In the genomic region with DNA sequence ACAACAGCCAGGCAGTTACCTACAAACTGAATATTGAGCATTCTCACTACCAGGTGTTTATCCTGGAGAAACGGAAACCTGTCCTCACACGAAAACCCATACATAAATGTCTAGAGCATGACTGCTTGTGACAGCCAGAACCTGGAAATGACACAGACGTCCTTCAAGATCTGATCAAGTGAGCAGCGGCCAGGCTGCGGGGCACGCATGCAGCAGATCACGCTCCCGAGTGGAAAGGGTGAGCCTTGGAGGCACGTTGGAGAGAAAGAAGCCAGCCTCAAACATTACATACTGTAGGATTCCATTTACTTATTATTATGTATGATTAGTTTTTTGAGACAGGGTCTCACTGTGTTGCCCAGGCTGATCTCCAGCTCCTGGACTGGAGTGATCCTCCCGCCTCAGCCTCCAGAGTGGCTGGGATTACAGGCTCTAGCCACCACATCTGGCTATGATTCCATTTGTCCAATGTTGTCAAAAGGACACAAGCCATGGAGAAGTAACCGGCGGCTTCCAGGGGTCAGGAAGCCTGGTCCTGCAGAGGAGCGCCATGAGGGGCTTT, we compare ENCODE assay signal across 4 cellular contexts.
TF ChIP-seq lines count a peak whose summit lies in the region.

No MANE protein-coding gene starts in this region.

TF ChIP-seq in SK-N-SH, 30 proteins besides CTCF, POLR2A, EP300 and RAD21:
- TF ChIP-seq NRF1 (IDR thresholded peaks at IDR 0.05; ENCODE audit: low read depth, low read length) (no peak), GATA2 (CRISPR knock-in tag; IDR thresholded peaks at IDR 0.05) (peak; percentile 17; the same call in 1 of the 2 replicates)
TF ChIP-seq in SK-N-SH: peak in this region for 1.

TF ChIP-seq in SK-N-SH treated with all-trans-retinoic acid at 6 μM for 48 hours, 23 proteins besides CTCF, POLR2A, EP300 and RAD21 (continues in another document):
- no peak for TF ChIP-seq ZNF8 (CRISPR knock-in tag; IDR thresholded peaks at IDR 0.05)
- no peak for TF ChIP-seq ESRRG (CRISPR knock-in tag; IDR thresholded peaks at IDR 0.05)
- no peak for TF ChIP-seq CSRNP3 (CRISPR knock-in tag; IDR thresholded peaks at IDR 0.05)
- TF ChIP-seq ZNF70 (CRISPR knock-in tag; IDR thresholded peaks at IDR 0.05) = no peak
- TF ChIP-seq, protein P1, sequence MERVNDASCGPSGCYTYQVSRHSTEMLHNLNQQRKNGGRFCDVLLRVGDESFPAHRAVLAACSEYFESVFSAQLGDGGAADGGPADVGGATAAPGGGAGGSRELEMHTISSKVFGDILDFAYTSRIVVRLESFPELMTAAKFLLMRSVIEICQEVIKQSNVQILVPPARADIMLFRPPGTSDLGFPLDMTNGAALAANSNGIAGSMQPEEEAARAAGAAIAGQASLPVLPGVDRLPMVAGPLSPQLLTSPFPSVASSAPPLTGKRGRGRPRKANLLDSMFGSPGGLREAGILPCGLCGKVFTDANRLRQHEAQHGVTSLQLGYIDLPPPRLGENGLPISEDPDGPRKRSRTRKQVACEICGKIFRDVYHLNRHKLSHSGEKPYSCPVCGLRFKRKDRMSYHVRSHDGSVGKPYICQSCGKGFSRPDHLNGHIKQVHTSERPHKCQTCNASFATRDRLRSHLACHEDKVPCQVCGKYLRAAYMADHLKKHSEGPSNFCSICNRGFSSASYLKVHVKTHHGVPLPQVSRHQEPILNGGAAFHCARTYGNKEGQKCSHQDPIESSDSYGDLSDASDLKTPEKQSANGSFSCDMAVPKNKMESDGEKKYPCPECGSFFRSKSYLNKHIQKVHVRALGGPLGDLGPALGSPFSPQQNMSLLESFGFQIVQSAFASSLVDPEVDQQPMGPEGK (CRISPR knock-in tag; IDR thresholded peaks at IDR 0.05; ENCODE audit: borderline replicate concordance) = no peak
- no peak for TF ChIP-seq ISL1 (CRISPR knock-in tag; IDR thresholded peaks at IDR 0.05)
- TF ChIP-seq, protein P2, sequence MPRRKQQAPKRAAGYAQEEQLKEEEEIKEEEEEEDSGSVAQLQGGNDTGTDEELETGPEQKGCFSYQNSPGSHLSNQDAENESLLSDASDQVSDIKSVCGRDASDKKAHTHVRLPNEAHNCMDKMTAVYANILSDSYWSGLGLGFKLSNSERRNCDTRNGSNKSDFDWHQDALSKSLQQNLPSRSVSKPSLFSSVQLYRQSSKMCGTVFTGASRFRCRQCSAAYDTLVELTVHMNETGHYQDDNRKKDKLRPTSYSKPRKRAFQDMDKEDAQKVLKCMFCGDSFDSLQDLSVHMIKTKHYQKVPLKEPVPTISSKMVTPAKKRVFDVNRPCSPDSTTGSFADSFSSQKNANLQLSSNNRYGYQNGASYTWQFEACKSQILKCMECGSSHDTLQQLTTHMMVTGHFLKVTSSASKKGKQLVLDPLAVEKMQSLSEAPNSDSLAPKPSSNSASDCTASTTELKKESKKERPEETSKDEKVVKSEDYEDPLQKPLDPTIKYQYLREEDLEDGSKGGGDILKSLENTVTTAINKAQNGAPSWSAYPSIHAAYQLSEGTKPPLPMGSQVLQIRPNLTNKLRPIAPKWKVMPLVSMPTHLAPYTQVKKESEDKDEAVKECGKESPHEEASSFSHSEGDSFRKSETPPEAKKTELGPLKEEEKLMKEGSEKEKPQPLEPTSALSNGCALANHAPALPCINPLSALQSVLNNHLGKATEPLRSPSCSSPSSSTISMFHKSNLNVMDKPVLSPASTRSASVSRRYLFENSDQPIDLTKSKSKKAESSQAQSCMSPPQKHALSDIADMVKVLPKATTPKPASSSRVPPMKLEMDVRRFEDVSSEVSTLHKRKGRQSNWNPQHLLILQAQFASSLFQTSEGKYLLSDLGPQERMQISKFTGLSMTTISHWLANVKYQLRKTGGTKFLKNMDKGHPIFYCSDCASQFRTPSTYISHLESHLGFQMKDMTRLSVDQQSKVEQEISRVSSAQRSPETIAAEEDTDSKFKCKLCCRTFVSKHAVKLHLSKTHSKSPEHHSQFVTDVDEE (CRISPR knock-in tag; IDR thresholded peaks at IDR 0.05) = no peak
- TF ChIP-seq OSR1 (CRISPR knock-in tag; IDR thresholded peaks at IDR 0.05) = no peak
- no peak for TF ChIP-seq PPARA (CRISPR knock-in tag; IDR thresholded peaks at IDR 0.05; ENCODE audit: borderline replicate concordance)
- no peak for TF ChIP-seq TCF4 (CRISPR knock-in tag; IDR thresholded peaks at IDR 0.05; ENCODE audit: borderline replicate concordance)
- TF ChIP-seq TOX (CRISPR knock-in tag; IDR thresholded peaks at IDR 0.05; ENCODE audit: borderline replicate concordance) = no peak

TF ChIP-seq in HepG2, 621 proteins besides CTCF, POLR2A, EP300 and RAD21:
- TF ChIP-seq SKI (IDR thresholded peaks at IDR 0.05; ENCODE audit: partially characterized antibody) (no peak), SALL1 (CRISPR knock-in tag; IDR thresholded peaks at IDR 0.05) (0 out of 2 replicates have a peak, but pooled peaks have one; percentile 2), ZNF770 (CRISPR knock-in tag; IDR thresholded peaks at IDR 0.05) (peak; percentile 53; the same call in 1 of the 2 replicates), ZNF121 (CRISPR knock-in tag; IDR thresholded peaks at IDR 0.05) (peak; percentile 78), ZNF496 (CRISPR knock-in tag; IDR thresholded peaks at IDR 0.05; ENCODE audit: insufficient replicate concordance) (no peak)
- TF ChIP-seq, protein P3, sequence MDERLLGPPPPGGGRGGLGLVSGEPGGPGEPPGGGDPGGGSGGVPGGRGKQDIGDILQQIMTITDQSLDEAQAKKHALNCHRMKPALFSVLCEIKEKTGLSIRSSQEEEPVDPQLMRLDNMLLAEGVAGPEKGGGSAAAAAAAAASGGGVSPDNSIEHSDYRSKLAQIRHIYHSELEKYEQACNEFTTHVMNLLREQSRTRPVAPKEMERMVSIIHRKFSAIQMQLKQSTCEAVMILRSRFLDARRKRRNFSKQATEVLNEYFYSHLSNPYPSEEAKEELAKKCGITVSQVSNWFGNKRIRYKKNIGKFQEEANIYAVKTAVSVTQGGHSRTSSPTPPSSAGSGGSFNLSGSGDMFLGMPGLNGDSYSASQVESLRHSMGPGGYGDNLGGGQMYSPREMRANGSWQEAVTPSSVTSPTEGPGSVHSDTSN (CRISPR knock-in tag; IDR thresholded peaks at IDR 0.05) = no peak

TF ChIP-seq in H1, 55 proteins besides CTCF, POLR2A, EP300 and RAD21:
- TF ChIP-seq SUZ12 (IDR thresholded peaks at IDR 0.05; ENCODE audit: low read length) (no peak), RXRA (IDR thresholded peaks at IDR 0.05; ENCODE audit: insufficient read depth, low read depth, low read length) (no peak), RBBP5 (IDR thresholded peaks at IDR 0.05; ENCODE audit: borderline replicate concordance, low read depth, low read length) (no peak), RFX5 (IDR thresholded peaks at IDR 0.05; ENCODE audit: borderline replicate concordance, low read depth, low read length) (no peak), PHF8 (conservative IDR thresholded peaks at IDR 0.05; ENCODE audit: low read depth, low read length) (no peak)
